ENCODE assay signal across 13 cellular contexts in the genomic region with DNA sequence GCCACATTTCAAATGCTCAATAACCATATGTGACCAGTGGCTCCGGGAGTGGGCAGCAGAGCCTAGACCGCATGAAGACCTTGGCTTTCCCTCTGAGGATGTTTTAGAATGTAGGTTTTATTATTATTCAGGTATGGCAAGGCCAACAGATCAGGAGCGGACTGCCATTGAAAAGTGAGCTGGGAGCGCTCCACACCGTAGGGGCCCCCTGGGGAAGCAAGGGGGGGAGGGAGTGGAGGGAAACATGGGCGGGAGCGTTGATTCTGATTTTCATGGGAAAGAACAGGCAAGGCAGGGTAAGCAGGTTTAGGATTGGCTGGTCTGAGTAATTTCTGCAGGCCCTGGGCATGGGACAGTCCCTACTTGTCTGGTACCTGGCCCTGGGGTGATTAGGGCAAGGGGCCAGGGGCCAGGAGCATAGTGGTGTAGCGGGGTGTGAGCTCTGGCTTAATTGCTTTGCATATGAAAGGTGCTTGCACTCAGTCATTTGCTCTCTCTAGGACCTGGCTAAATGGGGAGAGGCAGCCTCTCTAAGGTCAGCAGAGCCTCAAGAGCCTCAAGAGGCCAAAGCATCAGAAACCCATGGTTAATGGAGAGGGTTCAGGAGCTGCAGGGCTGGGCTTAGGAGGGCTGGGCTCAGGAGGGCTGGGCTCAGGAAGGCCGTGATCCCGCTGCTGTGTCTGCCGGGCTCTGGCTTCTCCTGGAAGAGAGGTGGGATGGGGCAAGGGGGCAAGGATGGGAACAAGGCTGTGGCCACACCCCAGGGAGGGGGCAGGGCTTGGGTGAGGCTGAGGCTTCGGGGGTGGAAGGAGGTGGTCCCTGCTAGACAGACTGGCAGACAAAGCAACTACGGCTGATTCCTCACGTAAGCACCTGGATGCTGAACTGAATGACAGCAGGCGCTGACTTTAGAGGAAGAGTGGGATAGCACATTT.
A peak's percentile ranks its signal among the peaks of the same experiment; 100 is the strongest.
DNase-seq lines count a peak whose midpoint lies in the region; ATAC-seq and TF ChIP-seq lines count a peak whose summit lies in the region.
"Had no signal": no experiment of that assay in that cellular context is flagged by ENCODE, and none has a peak within 500 bp of the region (broad histone marks: within the 10 kb centered on the region; RNA-seq: fewer than 3 reads in every experiment).

No MANE protein-coding gene starts in this region.

- POLR2A ChIA-PET in WTC11 (lab: Charles Lee) = interaction anchor here (0.5 to 1.2 kb wide), 5 partner anchors 42 to 291 kb away, joined by 3 to 4 read pairs (median 3); no protein-coding TSS in a partner anchor

- peak overlapping the region; percentile 23 for H3K4me2 ChIP-seq in mesenchymal stem cell (ENCODE audit: low read length, poor library complexity, severe bottlenecking)

- 83% methylated on average over 8 of the region's 15 CpGs for WGBS in esophagus muscularis mucosa
- 54% methylated on average over 14 of the region's 15 CpGs for WGBS in mesenchymal stem cell

- no peaks in the 10 kb centered on the region for H3K27me3 Mint-ChIP-seq in WTC11 (ENCODE audit: low read depth)
- H3K27me3 Mint-ChIP-seq in stimulated activated naive B cell treated with anti-CD40 and anti-IgM and Interleukin-4, amounts not matched to agents 10 μg/mL and 1 μg/mL and 100 μg/mL, for 72 hours = peaks cover 18 to 23% of the 10 kb centered on the region in 2 donors

- CTCF ChIA-PET in WTC11 (lab: Charles Lee) = interaction anchor here (0.6 to 4.3 kb wide), 15 partner anchors 8 to 455 kb away, joined by 3 to 37 read pairs (median 4); no protein-coding TSS in a partner anchor

- TF ChIP-seq EP300 in esophagus muscularis mucosa (IDR thresholded peaks at IDR 0.05) = no peak

- H3K27me3 ChIP-seq in esophagus muscularis mucosa (no peaks in the 10 kb centered on the region), mesenchymal stem cell (ENCODE audit: control insufficient read depth in 1 of 2, insufficient read depth in 1 of 2, low read length in 2 of 2) (no peaks in the 10 kb centered on the region), stomach smooth muscle (ENCODE audit: control insufficient read depth in 1 of 2, insufficient read depth in 2 of 2, low read length in 2 of 2) (no peaks in the 10 kb centered on the region)

- H2AFZ ChIP-seq in mesenchymal stem cell (ENCODE audit: low read depth, low read length) = peak overlapping the region; percentile 99

- no peaks in the 10 kb centered on the region for H3K79me1 ChIP-seq in mesenchymal stem cell (replicated peaks; ENCODE audit: low read length, poor library complexity, severe bottlenecking)

- H2AK5ac ChIP-seq in mesenchymal stem cell (ENCODE audit: low read length, severe bottlenecking) = no peak overlapping the region

- no peak for TF ChIP-seq POLR2A in esophagus muscularis mucosa (IDR thresholded peaks at IDR 0.05; ENCODE audit: low read depth)

- DNase-seq in WTC11 (ENCODE audit: low spot score) (peak; percentile 69), esophagus muscularis mucosa (ENCODE audit: extremely low spot score) (peak; percentile 91), mesenchymal stem cell (no peak), DMS 273 treated with DMSO at 0.1 percent for 48 hours (lab: John Stamatoyannopoulos, UW) (no peak), caudate nucleus (lab: John Stamatoyannopoulos, UW) (no peak)
- DNase-seq in stimulated activated naive B cell treated with anti-CD40 and anti-IgM and Interleukin-4, amounts not matched to agents 10 μg/mL and 1 μg/mL and 100 μg/mL, for 72 hours = no peak
- DNase-seq: activated CD8-positive, alpha-beta memory T cell treated with anti-CD3 and anti-CD28 coated beads, Interleukin-2, amount 10 ng/mL, durations not matched to agents 7 days and 5 days; effector CD8-positive, alpha-beta T cell; occipital lobe; stimulated activated naive CD4-positive, alpha-beta T cell; T1000 had no signal

- peak overlapping the region in 2 of 4 donors; percentile 41 to 43 for H3K4me3 ChIP-seq in esophagus muscularis mucosa
- H3K4me3 ChIP-seq in mesenchymal stem cell (ENCODE audit: insufficient read depth in 1 of 2, low read depth in 1 of 2, low read length in 2 of 2) = peak overlapping the region in 1 of 2 experiments; percentile 59
- H3K4me3 ChIP-seq in stomach smooth muscle (ENCODE audit: low read length in 2 of 2) = peak overlapping the region; percentile 44 to 58

- H3K9me3 Mint-ChIP-seq in WTC11 = no peaks in the 10 kb centered on the region
- no peaks in the 10 kb centered on the region for H3K9me3 Mint-ChIP-seq in stimulated activated naive B cell treated with anti-CD40 and anti-IgM and Interleukin-4, amounts not matched to agents 10 μg/mL and 1 μg/mL and 100 μg/mL, for 72 hours

- H3K27ac ChIP-seq in esophagus muscularis mucosa (replicated peaks in 1 of 4) (peak overlapping the region in 2 of 4 donors; percentile 71 to 84), mesenchymal stem cell (ENCODE audit: low read length, poor library complexity, severe bottlenecking) (no peak overlapping the region), stomach smooth muscle (ENCODE audit: low read length) (peak overlapping the region; percentile 64), caudate nucleus (ENCODE audit: low read depth, low read length) (no peak overlapping the region)

- H2BK5ac ChIP-seq in mesenchymal stem cell (ENCODE audit: low read depth, low read length, poor library complexity, severe bottlenecking) = no peak overlapping the region

- H3K4ac ChIP-seq in mesenchymal stem cell (ENCODE audit: low read depth in 1 of 2, low read length in 2 of 2) = peak overlapping the region in 1 of 2 experiments; percentile 9

- H3K36me3 ChIP-seq in esophagus muscularis mucosa = no peaks in the 10 kb centered on the region
- H3K36me3 ChIP-seq in mesenchymal stem cell (ENCODE audit: control insufficient read depth in 1 of 2, insufficient read depth in 2 of 2, low read depth in 1 of 2, low read length in 2 of 2) = no peaks in the 10 kb centered on the region
- no peaks in the 10 kb centered on the region for H3K36me3 ChIP-seq in stomach smooth muscle (ENCODE audit: control insufficient read depth in 2 of 2, insufficient read depth in 2 of 2, low read length in 2 of 2)

- peak overlapping the region; percentile 68 for H3K4me3 Mint-ChIP-seq in WTC11
- no peak overlapping the region for H3K4me3 Mint-ChIP-seq in stimulated activated naive B cell treated with anti-CD40 and anti-IgM and Interleukin-4, amounts not matched to agents 10 μg/mL and 1 μg/mL and 100 μg/mL, for 72 hours
- H3K4me3 Mint-ChIP-seq: activated CD8-positive, alpha-beta memory T cell treated with anti-CD3 and anti-CD28 coated beads, Interleukin-2, amount 10 ng/mL, durations not matched to agents 7 days and 5 days had no signal

- no peak for TF ChIP-seq CTCF in WTC11 (IDR thresholded peaks at IDR 0.05)
- TF ChIP-seq CTCF in esophagus muscularis mucosa (IDR thresholded peaks at IDR 0.05) = no peak

- peak overlapping the region; percentile 55 for H2BK120ac ChIP-seq in mesenchymal stem cell (ENCODE audit: low read depth, low read length)

- peaks cover 51% of the 10 kb centered on the region for H3K4me1 Mint-ChIP-seq in WTC11
- peaks cover 3 to 9% of the 10 kb centered on the region in 2 donors for H3K4me1 Mint-ChIP-seq in stimulated activated naive B cell treated with anti-CD40 and anti-IgM and Interleukin-4, amounts not matched to agents 10 μg/mL and 1 μg/mL and 100 μg/mL, for 72 hours

- H4K91ac ChIP-seq in mesenchymal stem cell (ENCODE audit: low read length) = peak overlapping the region; percentile 88

- H3K4me1 ChIP-seq in esophagus muscularis mucosa (peaks cover 0 to 26% (median 12%) of the 10 kb centered on the region in 4 donors), mesenchymal stem cell (ENCODE audit: control insufficient read depth, insufficient read depth, low read depth, low read length) (peaks cover 16% of the 10 kb centered on the region), stomach smooth muscle (ENCODE audit: control insufficient read depth, insufficient read depth, low read length) (peaks cover 9% of the 10 kb centered on the region)

- no peak overlapping the region for H3K14ac ChIP-seq in mesenchymal stem cell (ENCODE audit: low read length in 2 of 2)

- peak overlapping the region; percentile 92 for H2BK15ac ChIP-seq in mesenchymal stem cell (ENCODE audit: low read depth, poor library complexity, severe bottlenecking)

- peak; percentile 73 for ATAC-seq in WTC11
- ATAC-seq in stimulated activated naive B cell treated with anti-CD40 and anti-IgM and Interleukin-4, amounts not matched to agents 10 μg/mL and 1 μg/mL and 100 μg/mL, for 72 hours (replicated peaks) = no peak
- ATAC-seq in GM21717 (IDR thresholded peaks at IDR 0.05; ENCODE audit: unreplicated experiment) = no peak

- H2BK12ac ChIP-seq in mesenchymal stem cell (ENCODE audit: low read length in 2 of 2) = peak overlapping the region; percentile 51 to 95

- peak overlapping the region; percentile 97 for H3K27ac Mint-ChIP-seq in WTC11
- H3K27ac Mint-ChIP-seq in stimulated activated naive B cell treated with anti-CD40 and anti-IgM and Interleukin-4, amounts not matched to agents 10 μg/mL and 1 μg/mL and 100 μg/mL, for 72 hours = no peak overlapping the region
- H3K27ac Mint-ChIP-seq: activated CD8-positive, alpha-beta memory T cell treated with anti-CD3 and anti-CD28 coated beads, Interleukin-2, amount 10 ng/mL, durations not matched to agents 7 days and 5 days had no signal

- H4K8ac ChIP-seq in mesenchymal stem cell (ENCODE audit: low read length) = peak overlapping the region; percentile 94

- H3K9ac ChIP-seq in mesenchymal stem cell (ENCODE audit: low read length) = peak overlapping the region; percentile 75
- peak overlapping the region in 1 of 2 donors; percentile 58 for H3K9ac ChIP-seq in stomach smooth muscle (ENCODE audit: low read length in 2 of 2)

- H3K9me3 ChIP-seq in esophagus muscularis mucosa = no peaks in the 10 kb centered on the region
- no peaks in the 10 kb centered on the region for H3K9me3 ChIP-seq in mesenchymal stem cell (ENCODE audit: control insufficient read depth, low read length)
- H3K9me3 ChIP-seq in stomach smooth muscle (ENCODE audit: control insufficient read depth in 2 of 2, low read length in 2 of 2) = no peaks in the 10 kb centered on the region

- intact Hi-C loops in esophagus muscularis mucosa (cut with DNase I) = no loop called here

- no peaks in the 10 kb centered on the region for H3K36me3 Mint-ChIP-seq in WTC11
- H3K36me3 Mint-ChIP-seq in stimulated activated naive B cell treated with anti-CD40 and anti-IgM and Interleukin-4, amounts not matched to agents 10 μg/mL and 1 μg/mL and 100 μg/mL, for 72 hours = no peaks in the 10 kb centered on the region
- H3K36me3 Mint-ChIP-seq: activated CD8-positive, alpha-beta memory T cell treated with anti-CD3 and anti-CD28 coated beads, Interleukin-2, amount 10 ng/mL, durations not matched to agents 7 days and 5 days had no signal

- H3K23ac ChIP-seq in mesenchymal stem cell (ENCODE audit: low read length in 2 of 2) = peak overlapping the region in 1 of 2 experiments; percentile 23

- H3K18ac ChIP-seq in mesenchymal stem cell (ENCODE audit: low read depth in 1 of 2, low read length in 2 of 2) = peak overlapping the region; percentile 65 to 96

TF ChIP-seq in WTC11, 78 proteins besides CTCF, POLR2A, EP300 and RAD21 (continues in another document):
- 0 out of 2 replicates have a peak, but pooled peaks have one; percentile 21 for TF ChIP-seq ZNF423 (CRISPR knock-in tag; IDR thresholded peaks at IDR 0.05)
- TF ChIP-seq GTF2I (CRISPR knock-in tag; conservative IDR thresholded peaks at IDR 0.05) = peak; percentile 63; the same call in 1 of the 2 replicates
- 0 out of 2 replicates have a peak, but pooled peaks have one; percentile 6 for TF ChIP-seq CREM (CRISPR knock-in tag; IDR thresholded peaks at IDR 0.05)

Comparison
In these comparisons a context has a peak if more than half of its experiments do, and no peak if none do; other contexts are left out.
1. DNase-seq: peak in WTC11 (single experiment) and esophagus muscularis mucosa (single experiment); none in mesenchymal stem cell (single experiment), DMS 273 treated with DMSO at 0.1 percent for 48 hours (single experiment), stimulated activated naive B cell treated with anti-CD40 and anti-IgM and Interleukin-4, amounts not matched to agents 10 μg/mL and 1 μg/mL and 100 μg/mL, for 72 hours (single experiment) and caudate nucleus (0 of 61).